Comparison of ENCODE assay signal across 16 cellular contexts in the genomic region with DNA sequence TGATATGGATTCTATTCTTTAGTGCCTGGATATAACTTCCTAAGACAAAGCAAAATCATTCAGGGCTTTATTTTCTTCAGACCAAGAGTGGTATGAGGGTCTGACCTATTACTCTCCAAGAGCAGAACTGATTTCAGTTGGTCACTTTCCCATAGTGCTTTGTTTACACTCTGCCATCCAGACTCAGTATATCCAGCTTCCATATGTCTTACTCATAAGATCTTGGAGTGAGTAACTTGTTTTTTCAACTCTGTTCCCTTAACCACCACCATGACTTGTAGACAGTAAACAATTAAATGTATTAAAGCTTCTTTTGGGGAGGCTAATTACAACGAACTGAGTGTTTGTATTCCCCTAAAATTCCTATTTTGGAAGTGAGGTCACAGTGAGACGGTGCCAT.
DNase-seq lines count a peak whose midpoint lies in the region; ATAC-seq, FAIRE-seq and TF ChIP-seq lines count a peak whose summit lies in the region.
"Had no signal": no experiment of that assay in that cellular context is flagged by ENCODE, and none has a peak within 500 bp of the region (broad histone marks: within the 10 kb centered on the region; RNA-seq: fewer than 3 reads in every experiment).

No MANE protein-coding gene starts in this region.

- CTCF ChIA-PET in AG04449 (lab: Yijun Ruan, JAX) (interaction anchor here (3.6 to 16.0 kb wide), 2 partner anchors 9 to 146 kb away, joined by 27 to 331 read pairs; no protein-coding TSS in a partner anchor), HEK293 (lab: Yijun Ruan, JAX) (no interaction called here)

- H3K9me3 ChIP-seq in HEK293 (ENCODE audit: control insufficient read depth, insufficient read depth, low read depth, low read length) (no peaks in the 10 kb centered on the region), sigmoid colon (no peaks in the 10 kb centered on the region)
- H3K9me3 ChIP-seq: vagina had no signal

- DNase-seq in AG04449 (ENCODE audit: low read depth, low spot score): peak; percentile 36
- DNase-seq in astrocyte of the hippocampus (ENCODE audit: low read depth, low spot score): peak; percentile 55
- no peak for DNase-seq in foreskin keratinocyte
- no peak for DNase-seq in SIG-M5 (lab: John Stamatoyannopoulos, UW)
- DNase-seq in retina: no peak
- no peak for DNase-seq in frontal cortex (ENCODE audit: low spot score in 2 of 2)
- DNase-seq in sigmoid colon: no peak
- DNase-seq: central memory CD4-positive, alpha-beta T cell; endodermal cell; GOT3; naive thymus-derived CD4-positive, alpha-beta T cell; NCI-H1694 had no signal

- H3K4me1 ChIP-seq in HEK293 (ENCODE audit: control insufficient read depth, insufficient read depth, low read length) (no peaks in the 10 kb centered on the region), foreskin keratinocyte (no peaks in the 10 kb centered on the region), sigmoid colon (no peaks in the 10 kb centered on the region)
- H3K4me1 ChIP-seq: vagina had no signal

- TF ChIP-seq POLR2A in sigmoid colon (IDR thresholded peaks at IDR 0.05): no peak

- WGBS in sigmoid colon, 2 donors: 81 to 85% methylated on average over 2 of the region's 2 CpGs

- H3K4me3 ChIP-seq in AG04449 (ENCODE audit: low read depth, low read length) (no peak overlapping the region), HEK293 (ENCODE audit: low read depth, low read length) (no peak overlapping the region), sigmoid colon (no peak overlapping the region)
- H3K4me3 ChIP-seq: lung, vagina had no signal

- no peak for FAIRE-seq in frontal cortex (lab: Jason Lieb, UNC)

- no peaks in the 10 kb centered on the region for H3K27me3 ChIP-seq in foreskin keratinocyte
- H3K27me3 ChIP-seq in sigmoid colon: no peaks in the 10 kb centered on the region
- H3K27me3 ChIP-seq: vagina had no signal

- ATAC-seq in foreskin keratinocyte: peak; percentile 18
- ATAC-seq: naive thymus-derived CD4-positive, alpha-beta T cell; SK-N-SH treated with all-trans-retinoic acid at 6 μM for 48 hours had no signal

- POLR2A ChIA-PET in AG04449 (lab: Yijun Ruan, JAX) (no interaction called here), HEK293 (lab: Yijun Ruan, JAX) (no interaction called here)

- TF ChIP-seq EP300 in sigmoid colon (IDR thresholded peaks at IDR 0.05): no peak

- H3K27ac ChIP-seq in HEK293 (ENCODE audit: extremely low read depth, low read depth, low read length) (no peak overlapping the region), foreskin keratinocyte (no peak overlapping the region), sigmoid colon (no peak overlapping the region)
- H3K27ac ChIP-seq: vagina had no signal

- intact Hi-C loops in sigmoid colon (cut with DNase I): no loop called here

- TF ChIP-seq CTCF in AG04449 (IDR thresholded peaks at IDR 0.05; ENCODE audit: insufficient read depth, low read length, missing control alignments) (no peak), HEK293 (tag by site-specific recombination; IDR thresholded peaks at IDR 0.05) (no peak), foreskin keratinocyte (conservative IDR thresholded peaks at IDR 0.05) (no peak), sigmoid colon (IDR thresholded peaks at IDR 0.05) (no peak)

- H3K36me3 ChIP-seq in HEK293 (ENCODE audit: control insufficient read depth in 2 of 2, insufficient read depth in 1 of 2, low read length in 2 of 2) (peaks cover 61 to 88% of the 10 kb centered on the region in 2 experiments), sigmoid colon (peaks cover 25 to 94% (median 56%) of the 10 kb centered on the region in 4 donors)

TF ChIP-seq in HEK293, 187 proteins besides CTCF, POLR2A, EP300 and RAD21:
- TF ChIP-seq ZNF324 (tag by site-specific recombination; IDR thresholded peaks at IDR 0.05): no peak
- 0 out of 2 replicates have a peak, but pooled peaks have one; percentile 2 for TF ChIP-seq SCRT1 (tag by site-specific recombination; IDR thresholded peaks at IDR 0.05; ENCODE audit: borderline replicate concordance)

Comparison
In these comparisons a context has a peak if more than half of its experiments do, and no peak if none do; other contexts are left out.
1. DNase-seq: peak in AG04449 (single experiment) and astrocyte of the hippocampus (single experiment); none in foreskin keratinocyte (0 of 2), SIG-M5 (single experiment), retina (single experiment), frontal cortex (0 of 2) and sigmoid colon (single experiment).